8 cellular contexts compared by ENCODE assay signal in the genomic region with DNA sequence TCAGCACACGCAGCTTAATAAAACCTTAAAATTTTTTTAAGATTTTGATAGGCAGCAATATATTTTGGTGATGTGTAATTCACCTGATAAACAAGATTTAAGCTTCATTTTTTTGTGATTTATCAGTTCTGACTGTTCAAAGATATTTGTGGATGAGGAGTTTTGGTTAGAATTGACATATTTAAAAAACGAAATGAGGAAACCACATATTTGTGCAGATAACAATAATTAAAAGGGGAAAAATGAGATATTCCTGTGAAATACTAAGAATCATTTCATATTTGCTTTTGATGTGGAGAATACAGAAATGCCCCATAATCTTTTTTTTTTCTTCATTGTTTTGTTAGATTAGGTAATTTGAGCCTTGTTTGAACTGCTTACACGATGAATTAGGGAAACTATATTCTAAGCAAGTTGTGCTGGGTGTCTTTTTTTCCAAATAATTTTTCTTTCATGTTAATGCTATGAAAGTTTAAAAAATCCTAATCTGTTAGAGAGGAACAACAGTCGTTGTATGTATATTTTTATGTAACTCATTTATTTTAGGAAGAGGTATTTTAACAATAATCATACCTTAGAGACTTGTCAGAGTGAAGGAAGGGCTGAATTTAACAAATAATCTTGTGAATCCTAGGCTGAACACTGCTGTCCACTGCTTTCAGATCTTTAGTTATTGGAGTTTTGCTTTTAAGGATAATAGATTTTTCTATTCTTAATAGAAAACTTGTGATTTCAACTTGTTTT. TPM values are rescaled to one million over a fixed set of nuclear protein-coding genes. Genes with fewer than 3 reads are reported as not detected.
DNase-seq lines count a peak whose midpoint lies in the region; ATAC-seq, FAIRE-seq and TF ChIP-seq lines count a peak whose summit lies in the region.

No MANE protein-coding gene starts in this region.

- ATAC-seq in PC-3: no peak
- ATAC-seq in HG03097 (IDR thresholded peaks at IDR 0.05; ENCODE audit: low FRiP score, unreplicated experiment): no peak

- TF ChIP-seq POLR2A in endothelial cell of umbilical vein (IDR thresholded peaks at IDR 0.05; ENCODE audit: low read depth, low read length) (no peak), prostate gland (IDR thresholded peaks at IDR 0.05) (no peak)

- peak overlapping the region; percentile 54; the same call in 1 of the 2 replicates for H3K9ac ChIP-seq in PC-3 (ENCODE audit: low read length)
- peak overlapping the region; percentile 78 for H3K9ac ChIP-seq in endothelial cell of umbilical vein (replicated peaks; ENCODE audit: extremely low read depth, insufficient read depth, low read length)

- WGBS in prostate gland: 8% methylated on average over 4 of the region's 4 CpGs

- 0 out of 2 replicates have a peak, but pooled peaks cover 5% of the 10 kb centered on the region for H3K36me3 ChIP-seq in PC-3 (ENCODE audit: low read depth, low read length)
- peaks cover 2 to 3% of the 10 kb centered on the region in 2 experiments for H3K36me3 ChIP-seq in endothelial cell of umbilical vein (ENCODE audit: control insufficient read depth in 2 of 2, extremely low read depth in 1 of 2, insufficient read depth in 2 of 2, low read length in 2 of 2)
- no peaks in the 10 kb centered on the region for H3K36me3 ChIP-seq in prostate gland

- H3K27me3 ChIP-seq in PC-3 (ENCODE audit: low read length) (no peaks in the 10 kb centered on the region), endothelial cell of umbilical vein (ENCODE audit: control insufficient read depth in 2 of 2, insufficient read depth in 2 of 2, low read length in 2 of 2) (no peaks in the 10 kb centered on the region), prostate gland (replicated peaks; ENCODE audit: insufficient read depth) (no peaks in the 10 kb centered on the region)

- peaks cover 22% of the 10 kb centered on the region for H3K4me1 ChIP-seq in PC-3 (ENCODE audit: insufficient read depth, low read length)
- H3K4me1 ChIP-seq in endothelial cell of umbilical vein (ENCODE audit: control insufficient read depth, extremely low read depth, insufficient read depth, low read length): peaks cover 38% of the 10 kb centered on the region
- peaks cover 7% of the 10 kb centered on the region for H3K4me1 ChIP-seq in prostate gland (replicated peaks)

- dilution Hi-C loops in endothelial cell of umbilical vein (cut with MboI; ENCODE audit: extremely low pct_ligation_motif_present, low sequenced_read_pairs): no loop called here

- H3K27ac ChIP-seq in PC-3 (ENCODE audit: low read length) (no peak overlapping the region), endothelial cell of umbilical vein (ENCODE audit: insufficient read depth, low read depth, low read length) (peak overlapping the region; percentile 67), prostate gland (peak overlapping the region; percentile 98 to 100)

- FAIRE-seq in endothelial cell of umbilical vein (lab: Jason Lieb, UNC): no peak

- H3K79me2 ChIP-seq in PC-3 (ENCODE audit: low read length): peaks cover 84% of the 10 kb centered on the region
- peaks cover 87% of the 10 kb centered on the region for H3K79me2 ChIP-seq in endothelial cell of umbilical vein (ENCODE audit: control insufficient read depth, insufficient read depth, low read length)

- H3K4me2 ChIP-seq in PC-3 (ENCODE audit: low read length) (peak overlapping the region; percentile 90), endothelial cell of umbilical vein (ENCODE audit: insufficient read depth, low read length) (peak overlapping the region; percentile 100)

- TF ChIP-seq CTCF in GM12865 (IDR thresholded peaks at IDR 0.05; ENCODE audit: insufficient read depth, low read depth, low read length, missing control alignments) (no peak), PC-3 (conservative IDR thresholded peaks at IDR 0.05; ENCODE audit: low read depth, low read length) (no peak), endothelial cell of umbilical vein (IDR thresholded peaks at IDR 0.05; ENCODE audit: extremely low read depth in 1 of 2, insufficient read depth in 1 of 2, low read depth in 1 of 2, low read length in 2 of 2) (no peak), prostate gland (IDR thresholded peaks at IDR 0.05) (no peak)

- no peaks in the 10 kb centered on the region for H3K9me3 ChIP-seq in PC-3 (ENCODE audit: low read length)
- no peaks in the 10 kb centered on the region for H3K9me3 ChIP-seq in endothelial cell of umbilical vein (replicated peaks; ENCODE audit: control insufficient read depth, insufficient read depth, low read length)
- no peaks in the 10 kb centered on the region for H3K9me3 ChIP-seq in prostate gland

- no peaks in the 10 kb centered on the region for H3K9me1 ChIP-seq in endothelial cell of umbilical vein (replicated peaks; ENCODE audit: control insufficient read depth, extremely low read depth, insufficient read depth, low read length)

- H3K4me3 ChIP-seq in GM12865 (ENCODE audit: low read depth, low read length) (peak overlapping the region; percentile 65), PC-3 (ENCODE audit: low read length) (peak overlapping the region; percentile 93), endothelial cell of umbilical vein (replicated peaks in 1 of 3; ENCODE audit: insufficient read depth in 1 of 3, low read depth in 1 of 3, low read length in 3 of 3) (peak overlapping the region; percentile 7 to 99 (median 39)), prostate gland (peak overlapping the region in 1 of 2 donors; percentile 25)

- intact Hi-C loops in PC-3 (cut with micrococcal nuclease) (loop anchor here (1.0 to 5.0 kb wide), 5 partner anchors 86 to 401 kb away; no protein-coding TSS in a partner anchor), endothelial cell of umbilical vein (cut with micrococcal nuclease) (loop anchor here (1.0 to 10.0 kb wide), 8 partner anchors 10 to 616 kb away; no protein-coding TSS in a partner anchor), prostate gland (cut with DNase I) (loop anchor here (10.0 kb wide), 1 partner anchor 174 kb away; no protein-coding TSS in a partner anchor)

- CTCF ChIA-PET in PC-3 (lab: Charles Lee) (interaction anchor here (0.7 kb wide), 1 partner anchor 85 kb away, joined by 4 read pairs; no protein-coding TSS in a partner anchor), endothelial cell of umbilical vein (lab: Charles Lee) (interaction anchor here (0.9 to 1.5 kb wide), 5 partner anchors 11 to 265 kb away, joined by 3 to 6 read pairs (median 3); no protein-coding TSS in a partner anchor)

- POLR2A ChIA-PET in PC-3 (lab: Charles Lee; ENCODE audit: unreplicated experiment) (no interaction called here), endothelial cell of umbilical vein (lab: Charles Lee) (interaction anchor here (0.6 kb wide), 1 partner anchor 11 kb away, joined by 3 read pairs; no protein-coding TSS in a partner anchor)

- no peaks in the 10 kb centered on the region for H3F3A ChIP-seq in PC-3 (ENCODE audit: low read length, unreplicated experiment)

- no peaks in the 10 kb centered on the region for H3K9me2 ChIP-seq in PC-3 (replicated peaks; ENCODE audit: low read length)

- no peak for DNase-seq in GM12865 (ENCODE audit: low read depth)
- DNase-seq in PC-3: no peak
- DNase-seq in endothelial cell of umbilical vein (ENCODE audit: low read depth, low spot score): no peak
- no peak for DNase-seq in prostate gland (ENCODE audit: low spot score)
- no peak for DNase-seq in cerebellar nuclear complex (lab: John Stamatoyannopoulos, UW)
- no peak for DNase-seq in AG08396 (ENCODE audit: low spot score)
- no peak for DNase-seq in activated effector memory CD4-positive, alpha-beta T cell treated with anti-CD3 and anti-CD28 coated beads, Interleukin-2, amount 50 U/mL, for 16 hours

- no TSS peak for BruUV-seq in PC-3 (replicated peaks; lab: Mats Ljungman, UMichigan)
- BruUV-seq in endothelial cell of umbilical vein (replicated peaks; lab: Mats Ljungman, UMichigan): no TSS peak

- no peak overlapping the region for H2AFZ ChIP-seq in PC-3 (ENCODE audit: low read length)
- no peak overlapping the region for H2AFZ ChIP-seq in endothelial cell of umbilical vein (ENCODE audit: low read depth, low read length)

- H4K20me1 ChIP-seq in PC-3 (ENCODE audit: low read length) (peaks cover 29% of the 10 kb centered on the region), endothelial cell of umbilical vein (replicated peaks; ENCODE audit: control insufficient read depth, extremely low read depth, insufficient read depth, low read length) (peaks cover 29% of the 10 kb centered on the region)

TF ChIP-seq in endothelial cell of umbilical vein, 7 proteins besides CTCF, POLR2A, EP300 and RAD21:
- no peak for TF ChIP-seq EZH2 (IDR thresholded peaks at IDR 0.05; ENCODE audit: borderline replicate concordance, low read depth, low read length, severe bottlenecking)
- no peak for TF ChIP-seq MYC (IDR thresholded peaks at IDR 0.05; ENCODE audit: low read depth, low read length)
- TF ChIP-seq, protein P1, sequence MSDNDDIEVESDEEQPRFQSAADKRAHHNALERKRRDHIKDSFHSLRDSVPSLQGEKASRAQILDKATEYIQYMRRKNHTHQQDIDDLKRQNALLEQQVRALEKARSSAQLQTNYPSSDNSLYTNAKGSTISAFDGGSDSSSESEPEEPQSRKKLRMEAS (IDR thresholded peaks at IDR 0.05; ENCODE audit: insufficient read depth, insufficient read length): no peak
- TF ChIP-seq GATA2 (IDR thresholded peaks at IDR 0.05; ENCODE audit: insufficient read depth, insufficient read length, low read depth, low read length): no peak
- TF ChIP-seq JUN (IDR thresholded peaks at IDR 0.05; ENCODE audit: borderline replicate concordance, insufficient read depth, insufficient read length, low read depth): no peak
- TF ChIP-seq POLR2AphosphoS5 (IDR thresholded peaks at IDR 0.05; ENCODE audit: insufficient read depth, low read depth, low read length): no peak
- no peak for TF ChIP-seq FOS (IDR thresholded peaks at IDR 0.05; ENCODE audit: borderline replicate concordance, insufficient read depth, low read length)

RNA-seq across cellular contexts. Expression of a gene that starts 4.0 kb away (rescaled TPM):
- total RNA-seq in PC-3 (2014; rRNA removed) (24.1 and 24.2 TPM in 2 replicates), endothelial cell of umbilical vein (81.3 and 89.5 TPM in 2 replicates), prostate gland (10 to 100 TPM; 65.1 to 99.4 TPM)
- polyA plus RNA-seq in endothelial cell of umbilical vein: 19.9 and 21.8 TPM in 2 replicates
- 23.4 and 24.0 TPM in 2 replicates for polyA plus RNA-seq in endothelial cell of umbilical vein (2011; cell fraction: cytosol; rRNA removed)
- 77.1 and 78.2 TPM in 2 replicates for polyA plus RNA-seq in endothelial cell of umbilical vein (2011; cell fraction: nucleus; rRNA removed)
- 25.7 and 28.8 TPM in 2 replicates for polyA plus RNA-seq in endothelial cell of umbilical vein (2012)
- polyA minus RNA-seq in endothelial cell of umbilical vein: 154 and 179 TPM in 2 replicates
- 26.9 TPM for polyA minus RNA-seq in endothelial cell of umbilical vein (2011; cell fraction: cytosol; rRNA and poly(A)+ RNA removed)
- polyA minus RNA-seq in endothelial cell of umbilical vein (2011; cell fraction: nucleus; rRNA and poly(A)+ RNA removed): 366 and 441 TPM in 2 replicates
